28 cellular contexts compared by ENCODE assay signal in the genomic region with DNA sequence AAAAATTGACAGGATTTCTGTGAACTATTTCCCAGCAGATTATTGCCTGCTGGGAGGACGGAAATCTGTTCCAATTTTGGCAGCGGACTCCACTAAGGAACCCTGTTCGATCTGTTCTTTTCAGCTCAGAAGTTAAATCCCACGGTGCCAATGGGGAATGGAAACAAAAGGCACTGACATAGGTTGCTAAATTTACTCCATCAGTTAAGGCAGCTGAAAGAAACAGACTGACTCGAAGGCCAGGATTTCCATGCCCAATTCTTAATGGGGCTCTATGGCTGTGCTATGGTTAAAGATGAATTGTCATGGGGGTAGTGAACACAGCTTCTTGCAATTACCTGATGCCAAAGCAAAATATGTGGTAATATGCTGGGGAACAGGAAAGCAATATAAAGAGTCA.
"Had no signal": no experiment of that assay in that cellular context is flagged by ENCODE, and none has a peak within 500 bp of the region (broad histone marks: within the 10 kb centered on the region; RNA-seq: fewer than 3 reads in every experiment).

No MANE protein-coding gene starts in this region.

- H3K27ac ChIP-seq: neural progenitor cell, ovary, parathyroid adenoma, psoas muscle, right lobe of liver, sigmoid colon, skin epidermis, spleen, suprapubic skin, testis, tibial artery, transverse colon, upper lobe of right lung, uterus had no signal

- H3K27me3 ChIP-seq: neural progenitor cell, ovary, right lobe of liver, sigmoid colon, spleen, suprapubic skin, testis, tibial artery, transverse colon, upper lobe of right lung, uterus had no signal

- H3K36me3 ChIP-seq: neural progenitor cell, ovary, right lobe of liver, sigmoid colon, spleen, suprapubic skin, tibial artery, transverse colon, upper lobe of right lung, uterus had no signal

- H3K4me3 ChIP-seq: neural progenitor cell, ovary, psoas muscle, right lobe of liver, sigmoid colon, skin epidermis, smooth muscle cell, spleen, suprapubic skin, testis, tibial artery, transverse colon, upper lobe of right lung, uterus had no signal

- H3K4me2 ChIP-seq: neural progenitor cell, smooth muscle cell had no signal

- ATAC-seq: natural killer cell; psoas muscle; right cardiac atrium; right lobe of liver; stimulated activated memory B cell treated with anti-CD40 and anti-IgM and Interleukin-4, amounts not matched to agents 10 μg/mL and 1 μg/mL and 100 μg/mL, for 72 hours; stimulated activated naive CD8-positive, alpha-beta T cell treated with anti-CD3 and anti-CD28 coated beads, Interleukin-15, amount 100 ng/mL, for 72 hours; stimulated activated naive CD8-positive, alpha-beta T cell treated with anti-CD3 and anti-CD28 coated beads, Interleukin-15, Interleukin-2, amounts not matched to agents 100 U/mL and 50 U/mL, for 24 hours; upper lobe of right lung had no signal

- H3K4me1 ChIP-seq: parathyroid adenoma, psoas muscle, right lobe of liver, sigmoid colon, spleen, suprapubic skin, testis, tibial artery, transverse colon, upper lobe of right lung, uterus had no signal

- H2AFZ ChIP-seq: neural progenitor cell, parathyroid adenoma had no signal

- H3K9ac ChIP-seq: neural progenitor cell, parathyroid adenoma had no signal

- H3K9me3 ChIP-seq: ovary, psoas muscle, right lobe of liver, sigmoid colon, spleen, suprapubic skin, testis, tibial artery, transverse colon, upper lobe of right lung, uterus had no signal

- H3K79me2 ChIP-seq: parathyroid adenoma had no signal

- DNase-seq: natural killer cell; occipital lobe; ovary; posterior cingulate gyrus; psoas muscle; right cardiac atrium; right lobe of liver; sigmoid colon; spleen; stimulated activated CD4-positive, alpha-beta T cell treated with anti-CD3 and anti-CD28 coated beads, Interleukin-12 subunit alpha, Interleukin-12 subunit beta, amount 100 ng/mL, for 4 hours; stimulated activated CD4-positive, alpha-beta T cell treated with anti-CD3 and anti-CD28 coated beads, Interleukin-1b, Interleukin-23, amount 100 ng/mL, for 48 hours; stimulated activated CD4-positive, alpha-beta T cell treated with anti-CD3 and anti-CD28 coated beads, Interleukin-4, amount 100 ng/mL, for 1 hour; stimulated activated CD4-positive, alpha-beta T cell treated with anti-CD3 and anti-CD28 coated beads, Interleukin-4, amount 100 ng/mL, for 4 hours; stimulated activated CD8-positive, alpha-beta memory T cell treated with anti-CD3 and anti-CD28 coated beads, Interleukin-4, amount 100 ng/mL, for 48 hours; stimulated activated naive CD4-positive, alpha-beta T cell; stimulated activated naive CD8-positive, alpha-beta T cell treated with anti-CD3 and anti-CD28 coated beads, Interleukin-15, amount 100 ng/mL, for 72 hours; stimulated activated naive CD8-positive, alpha-beta T cell treated with anti-CD3 and anti-CD28 coated beads, Interleukin-15, Interleukin-2, amounts not matched to agents 100 U/mL and 50 U/mL, for 24 hours; testis; tibial artery; transverse colon; upper lobe of right lung; uterus had no signal
